In genomic region chr20:17680128-17680835, GRCh38 we compare ENCODE assay signal across 8 cellular contexts. TPM values are rescaled to one million over a fixed set of nuclear protein-coding genes. Genes with fewer than 3 reads are reported as not detected.
DNase-seq lines count a peak whose midpoint lies in the region; ATAC-seq and TF ChIP-seq lines count a peak whose summit lies in the region.

No MANE protein-coding gene starts in this region.

- no peak for ATAC-seq in GM19397 (IDR thresholded peaks at IDR 0.05; ENCODE audit: unreplicated experiment)

- H3K36me3 ChIP-seq in OCI-LY3 (replicated peaks; ENCODE audit: low read depth, low read length) (peaks cover 6% of the 10 kb centered on the region), tibial nerve (peaks cover 0 to 10% (median 0%) of the 10 kb centered on the region in 3 donors)

- TF ChIP-seq CTCF in OCI-LY3 (IDR thresholded peaks at IDR 0.05; ENCODE audit: low read depth, low read length) (no peak), choroid plexus epithelial cell (conservative IDR thresholded peaks at IDR 0.05; ENCODE audit: low read depth, low read length) (no peak), lower leg skin (IDR thresholded peaks at IDR 0.05) (no peak), tibial nerve (IDR thresholded peaks at IDR 0.05) (no peak)

- H3K9me3 Mint-ChIP-seq in activated naive CD4-positive, alpha-beta T cell treated with anti-CD3 and anti-CD28 coated beads for 36 hours: no peaks in the 10 kb centered on the region

- CTCF ChIA-PET in activated naive CD4-positive, alpha-beta T cell treated with anti-CD3 and anti-CD28 coated beads for 36 hours (lab: Charles Lee): interaction anchor here (0.6 to 1.4 kb wide), 7 partner anchors 14 to 316 kb away, joined by 3 to 5 read pairs (median 3); no protein-coding TSS in a partner anchor

- TF ChIP-seq EP300 in tibial nerve (IDR thresholded peaks at IDR 0.05): no peak

- TF ChIP-seq POLR2A in lower leg skin (IDR thresholded peaks at IDR 0.05) (no peak), tibial nerve (IDR thresholded peaks at IDR 0.05) (no peak)

- H3K27ac ChIP-seq in OCI-LY3 (ENCODE audit: low read length) (no peak overlapping the region), tibial nerve (peak overlapping the region; percentile 83 to 97 (median 93))

- H3K9me3 ChIP-seq in OCI-LY3 (ENCODE audit: insufficient read depth, low read length) (no peaks in the 10 kb centered on the region), tibial nerve (no peaks in the 10 kb centered on the region)

- H3K4me3 Mint-ChIP-seq in activated naive CD4-positive, alpha-beta T cell treated with anti-CD3 and anti-CD28 coated beads for 36 hours: peak overlapping the region; percentile 71

- H3K4me3 ChIP-seq in OCI-LY3 (ENCODE audit: low read length) (peak overlapping the region; percentile 76), choroid plexus epithelial cell (ENCODE audit: low read depth, low read length) (peak overlapping the region; percentile 90), lower leg skin (ENCODE audit: low read depth, poor library complexity, severe bottlenecking) (peak overlapping the region; percentile 49), tibial nerve (peak overlapping the region; percentile 72 to 94 (median 84))

- peaks cover 16% of the 10 kb centered on the region for H4K20me1 ChIP-seq in OCI-LY3 (ENCODE audit: insufficient read depth, low read length)

- peak; percentile 8 for DNase-seq in activated naive CD4-positive, alpha-beta T cell treated with anti-CD3 and anti-CD28 coated beads for 36 hours
- DNase-seq in activated naive CD4-positive, alpha-beta T cell treated with Interleukin-2 at 50 U/mL for 16 hours: no peak
- DNase-seq in choroid plexus epithelial cell (ENCODE audit: low read depth) (peak; percentile 76), lower leg skin (ENCODE audit: low spot score in 2 of 2) (peak; percentile 36 to 90), tibial nerve (ENCODE audit: low spot score in 2 of 2) (peak in 1 of 2 donors; percentile 69), GOT3 (lab: John Stamatoyannopoulos, UW) (no peak)

- peak overlapping the region; percentile 71 for H3K9ac ChIP-seq in OCI-LY3 (ENCODE audit: low read length)

- H3K27me3 ChIP-seq in OCI-LY3 (ENCODE audit: low read depth, low read length) (peaks cover 19% of the 10 kb centered on the region), tibial nerve (no peaks in the 10 kb centered on the region)

- H3K4me1 ChIP-seq in OCI-LY3 (ENCODE audit: low read length): peaks cover 12% of the 10 kb centered on the region
- peaks cover 0 to 38% (median 10%) of the 10 kb centered on the region in 4 donors for H3K4me1 ChIP-seq in tibial nerve

- H2AFZ ChIP-seq in OCI-LY3 (ENCODE audit: low read depth, low read length): no peak overlapping the region

- peaks cover 3% of the 10 kb centered on the region; the same call in 1 of the 2 replicates for H3K79me2 ChIP-seq in OCI-LY3 (ENCODE audit: low read length)

- no peak overlapping the region for H3K27ac Mint-ChIP-seq in activated naive CD4-positive, alpha-beta T cell treated with anti-CD3 and anti-CD28 coated beads for 36 hours

- H3K36me3 Mint-ChIP-seq in activated naive CD4-positive, alpha-beta T cell treated with anti-CD3 and anti-CD28 coated beads for 36 hours (ENCODE audit: low read depth): peaks cover 3% of the 10 kb centered on the region

- intact Hi-C loops in activated naive CD4-positive, alpha-beta T cell treated with anti-CD3 and anti-CD28 coated beads for 36 hours (cut with micrococcal nuclease): loop anchor here (5.0 to 10.0 kb wide), 4 partner anchors 887 to 1105 kb away; partner anchors contain the start of genes DTD1, KIF16B, SMIM26 and SNRPB2
- intact Hi-C loops in lower leg skin (cut with DNase I; ENCODE audit: low total_unique reads): loop anchor here (5.0 to 10.0 kb wide), 2 partner anchors 143 to 325 kb away; no protein-coding TSS in a partner anchor

- 11 to 12% methylated on average over 17 to 21 of the region's 23 CpGs for WGBS in lower leg skin, 2 donors
- WGBS in tibial nerve, 2 donors: 10 to 20% methylated on average over 13 to 23 of the region's 23 CpGs

- peaks cover 9% of the 10 kb centered on the region for H3K27me3 Mint-ChIP-seq in activated naive CD4-positive, alpha-beta T cell treated with anti-CD3 and anti-CD28 coated beads for 36 hours (ENCODE audit: low read depth)

- H3K4me2 ChIP-seq in OCI-LY3 (ENCODE audit: low read length): peak overlapping the region; percentile 98

- H3K4me1 Mint-ChIP-seq in activated naive CD4-positive, alpha-beta T cell treated with anti-CD3 and anti-CD28 coated beads for 36 hours (ENCODE audit: low read depth): peaks cover 15% of the 10 kb centered on the region

RNA-seq across cellular contexts. Expression of gene RRBP1, which starts 1.8 kb away (rescaled TPM):
- 10 to 100 TPM; 19.6 to 20.0 TPM for total RNA-seq in activated naive CD4-positive, alpha-beta T cell treated with anti-CD3 and anti-CD28 coated beads for 36 hours
- 10 to 100 TPM; 33.7 to 57.7 (median 43.2) TPM for total RNA-seq in lower leg skin
- 100 to 1,000 TPM in 1 of 4 donors, 10 to 100 TPM in 3; 76.5 to 162 (median 83.9) TPM for total RNA-seq in tibial nerve

RNA-seq across cellular contexts. Expression of gene BANF2, which starts 19.5 kb away (rescaled TPM):
- total RNA-seq in activated naive CD4-positive, alpha-beta T cell treated with anti-CD3 and anti-CD28 coated beads for 36 hours: not detected
- total RNA-seq in lower leg skin (not detected), tibial nerve (not detected)

Comparison
In these comparisons a context has a peak if more than half of its experiments do, and no peak if none do; other contexts are left out.
1. DNase-seq: peak in activated naive CD4-positive, alpha-beta T cell treated with anti-CD3 and anti-CD28 coated beads for 36 hours (single experiment), choroid plexus epithelial cell (single experiment) and lower leg skin (2 of 2); none in activated naive CD4-positive, alpha-beta T cell treated with Interleukin-2 at 50 U/mL for 16 hours (single experiment) and GOT3 (single experiment).
2. Peak in every context shown above with its lines, with median percentiles within 50 percentile points of each other: H3K4me3 ChIP-seq.